ENCODE assay signal across 3 cellular contexts in the genomic region with DNA sequence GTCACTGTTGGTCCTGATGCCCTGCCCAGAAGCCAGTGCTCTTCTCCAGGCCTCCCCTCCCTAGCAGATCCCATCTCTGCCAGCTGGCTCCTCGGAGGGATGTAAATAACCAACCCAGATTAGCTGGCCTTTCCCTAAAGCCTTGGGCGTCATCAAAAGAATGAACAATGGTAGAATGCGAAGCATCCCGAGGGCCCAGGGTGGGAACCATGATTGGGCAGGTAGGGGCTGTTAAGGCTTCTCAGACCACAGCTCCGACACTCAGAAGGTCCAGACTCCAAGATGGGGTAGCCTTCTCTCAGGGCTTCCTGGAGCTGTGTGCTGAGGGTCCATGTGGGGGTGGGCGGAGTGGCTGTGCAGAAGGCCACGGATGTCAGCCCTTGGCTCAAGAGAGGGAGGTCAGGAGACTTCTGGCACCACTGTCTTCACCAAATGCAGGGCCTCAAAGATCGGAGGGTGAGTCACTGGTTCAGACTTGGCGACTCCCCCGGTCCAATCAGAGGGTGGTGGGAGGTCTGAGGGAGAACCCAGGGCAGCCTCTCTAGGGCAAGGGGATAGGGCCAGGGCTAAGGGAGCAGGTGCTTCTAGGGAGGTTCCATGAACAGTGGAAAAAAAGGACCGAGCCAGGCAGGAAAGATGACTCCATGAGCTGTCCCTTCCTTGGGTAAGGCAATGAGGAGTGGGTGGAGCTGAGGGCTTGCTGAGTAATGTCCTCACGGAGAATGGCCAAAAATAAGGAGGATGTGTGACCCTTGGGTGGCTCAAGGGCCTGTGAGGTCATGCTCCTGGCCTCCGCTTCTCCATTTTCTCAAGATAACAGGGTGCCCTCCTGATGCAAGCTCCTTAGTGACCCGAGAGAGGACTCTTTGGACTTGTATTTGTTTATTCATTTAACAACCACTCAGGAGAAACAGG.
TF ChIP-seq lines count a peak whose summit lies in the region.

No MANE protein-coding gene starts in this region.

TF ChIP-seq in A549, 52 proteins besides CTCF, POLR2A, EP300 and RAD21 (continued from another document):
- TF ChIP-seq, protein P1, sequence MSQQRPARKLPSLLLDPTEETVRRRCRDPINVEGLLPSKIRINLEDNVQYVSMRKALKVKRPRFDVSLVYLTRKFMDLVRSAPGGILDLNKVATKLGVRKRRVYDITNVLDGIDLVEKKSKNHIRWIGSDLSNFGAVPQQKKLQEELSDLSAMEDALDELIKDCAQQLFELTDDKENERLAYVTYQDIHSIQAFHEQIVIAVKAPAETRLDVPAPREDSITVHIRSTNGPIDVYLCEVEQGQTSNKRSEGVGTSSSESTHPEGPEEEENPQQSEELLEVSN (IDR thresholded peaks at IDR 0.05; ENCODE audit: borderline replicate concordance, low read depth), result 0 out of 2 replicates have a peak, but pooled peaks have one; percentile 48
- TF ChIP-seq NR3C1 (IDR thresholded peaks at IDR 0.05) (no peak), KDM1A (IDR thresholded peaks at IDR 0.05; ENCODE audit: low read depth) (no peak), FOSL2 (IDR thresholded peaks at IDR 0.05) (no peak), FOSL2 (CRISPR knock-in tag; IDR thresholded peaks at IDR 0.05) (peak; percentile 52)
- TF ChIP-seq, protein P2, sequence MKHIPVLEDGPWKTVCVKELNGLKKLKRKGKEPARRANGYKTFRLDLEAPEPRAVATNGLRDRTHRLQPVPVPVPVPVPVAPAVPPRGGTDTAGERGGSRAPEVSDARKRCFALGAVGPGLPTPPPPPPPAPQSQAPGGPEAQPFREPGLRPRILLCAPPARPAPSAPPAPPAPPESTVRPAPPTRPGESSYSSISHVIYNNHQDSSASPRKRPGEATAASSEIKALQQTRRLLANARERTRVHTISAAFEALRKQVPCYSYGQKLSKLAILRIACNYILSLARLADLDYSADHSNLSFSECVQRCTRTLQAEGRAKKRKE (CRISPR knock-in tag; IDR thresholded peaks at IDR 0.05; ENCODE audit: low read depth), result peak; percentile 41; the same call in 1 of the 2 replicates

TF ChIP-seq in HEK293, 187 proteins besides CTCF, POLR2A, EP300 and RAD21:
- TF ChIP-seq, protein P3, sequence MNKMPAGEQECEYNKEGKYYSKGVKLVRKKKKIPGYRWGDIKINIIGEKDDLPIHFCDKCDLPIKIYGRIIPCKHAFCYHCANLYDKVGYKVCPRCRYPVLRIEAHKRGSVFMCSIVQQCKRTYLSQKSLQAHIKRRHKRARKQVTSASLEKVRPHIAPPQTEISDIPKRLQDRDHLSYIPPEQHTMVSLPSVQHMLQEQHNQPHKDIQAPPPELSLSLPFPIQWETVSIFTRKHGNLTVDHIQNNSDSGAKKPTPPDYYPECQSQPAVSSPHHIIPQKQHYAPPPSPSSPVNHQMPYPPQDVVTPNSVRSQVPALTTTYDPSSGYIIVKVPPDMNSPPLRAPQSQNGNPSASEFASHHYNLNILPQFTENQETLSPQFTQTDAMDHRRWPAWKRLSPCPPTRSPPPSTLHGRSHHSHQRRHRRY (tag by site-specific recombination; IDR thresholded peaks at IDR 0.05), result no peak
- 0 out of 2 replicates have a peak, but pooled peaks have one; percentile 23 for TF ChIP-seq ZFHX2 (tag by site-specific recombination; conservative IDR thresholded peaks at IDR 0.05)
- 0 out of 2 replicates have a peak, but pooled peaks have one; percentile 24 for TF ChIP-seq EGR2 (tag by site-specific recombination; IDR thresholded peaks at IDR 0.05; ENCODE audit: low read depth)
- no peak for TF ChIP-seq ZNF366 (tag by site-specific recombination; conservative IDR thresholded peaks at IDR 0.05)

TF ChIP-seq in K562, 482 proteins besides CTCF, POLR2A, EP300 and RAD21 (continued from another document and continues in another):
- TF ChIP-seq BCL6 (CRISPR knock-in tag; IDR thresholded peaks at IDR 0.05) (peak; percentile 74), CCNT2 (IDR thresholded peaks at IDR 0.05; ENCODE audit: borderline replicate concordance, extremely low read depth, insufficient read length, low read depth, low read length) (peak; percentile 52), NBN (IDR thresholded peaks at IDR 0.05; ENCODE audit: low read depth) (peak; percentile 24; the same call in 1 of the 2 replicates), POLR2G (IDR thresholded peaks at IDR 0.05; ENCODE audit: low read depth, low read length) (peak; percentile 41; the same call in 1 of the 2 replicates), PTTG1 (tag; IDR thresholded peaks at IDR 0.05; ENCODE audit: low read depth) (peak; percentile 77), NFIX (CRISPR knock-in tag; IDR thresholded peaks at IDR 0.05; ENCODE audit: low read depth) (no peak), MAZ (CRISPR knock-in tag; conservative IDR thresholded peaks at IDR 0.05 in 1 of 2, IDR thresholded peaks at IDR 0.05 in 1 of 2) (peak; percentile 27 to 57; a peak in 1 of 4 replicates), NFYB (IDR thresholded peaks at IDR 0.05; ENCODE audit: extremely low read depth, insufficient read length) (peak; percentile 55), HDAC1 (IDR thresholded peaks at IDR 0.05) (0 out of 4 replicates have a peak, but pooled peaks of 1 of the 2 experiments have one; percentile 37), CCAR2 (IDR thresholded peaks at IDR 0.05; ENCODE audit: low read depth, low read length) (no peak), TEAD1 (CRISPR knock-in tag; IDR thresholded peaks at IDR 0.05) (peak in 1 of 2 experiments; percentile 82; a peak in 2 of 4 replicates), PTRF (tag; IDR thresholded peaks at IDR 0.05) (peak; percentile 69; the same call in 1 of the 2 replicates), STAG1 (CRISPR knock-in tag; IDR thresholded peaks at IDR 0.05; ENCODE audit: borderline replicate concordance) (no peak), KLF6 (CRISPR knock-in tag; IDR thresholded peaks at IDR 0.05; ENCODE audit: borderline replicate concordance) (peak; percentile 89; the same call in 1 of the 2 replicates), SP1 (CRISPR knock-in tag; IDR thresholded peaks at IDR 0.05) (peak; percentile 52), TOE1 (IDR thresholded peaks at IDR 0.05; ENCODE audit: borderline replicate concordance) (peak; percentile 52; the same call in 1 of the 2 replicates), TOE1 (CRISPR knock-in tag; IDR thresholded peaks at IDR 0.05; ENCODE audit: borderline replicate concordance, low read depth) (no peak), YBX1 (IDR thresholded peaks at IDR 0.05) (no peak), ZNF79 (CRISPR knock-in tag; IDR thresholded peaks at IDR 0.05; ENCODE audit: low read depth) (peak; percentile 75; the same call in 1 of the 2 replicates), NEUROD1 (IDR thresholded peaks at IDR 0.05; ENCODE audit: borderline replicate concordance, low read depth, low read length, partially characterized antibody) (peak; percentile 63), TCF3 (CRISPR knock-in tag; IDR thresholded peaks at IDR 0.05) (peak; percentile 31; the same call in 1 of the 2 replicates), SMC3 (conservative IDR thresholded peaks at IDR 0.05; ENCODE audit: insufficient read depth, low read depth, low read length) (no peak), MYC (IDR thresholded peaks at IDR 0.05; ENCODE audit: low read depth, low read length) (peak; percentile 41), MYC (CRISPR knock-in tag; IDR thresholded peaks at IDR 0.05; ENCODE audit: borderline replicate concordance, low read depth) (peak; percentile 12; the same call in 1 of the 2 replicates)
- TF ChIP-seq, protein P4, sequence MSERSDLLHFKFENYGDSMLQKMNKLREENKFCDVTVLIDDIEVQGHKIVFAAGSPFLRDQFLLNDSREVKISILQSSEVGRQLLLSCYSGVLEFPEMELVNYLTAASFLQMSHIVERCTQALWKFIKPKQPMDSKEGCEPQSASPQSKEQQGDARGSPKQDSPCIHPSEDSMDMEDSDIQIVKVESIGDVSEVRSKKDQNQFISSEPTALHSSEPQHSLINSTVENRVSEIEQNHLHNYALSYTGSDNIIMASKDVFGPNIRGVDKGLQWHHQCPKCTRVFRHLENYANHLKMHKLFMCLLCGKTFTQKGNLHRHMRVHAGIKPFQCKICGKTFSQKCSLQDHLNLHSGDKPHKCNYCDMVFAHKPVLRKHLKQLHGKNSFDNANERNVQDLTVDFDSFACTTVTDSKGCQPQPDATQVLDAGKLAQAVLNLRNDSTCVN (CRISPR knock-in tag; IDR thresholded peaks at IDR 0.05), result no peak
- TF ChIP-seq, protein P5, sequence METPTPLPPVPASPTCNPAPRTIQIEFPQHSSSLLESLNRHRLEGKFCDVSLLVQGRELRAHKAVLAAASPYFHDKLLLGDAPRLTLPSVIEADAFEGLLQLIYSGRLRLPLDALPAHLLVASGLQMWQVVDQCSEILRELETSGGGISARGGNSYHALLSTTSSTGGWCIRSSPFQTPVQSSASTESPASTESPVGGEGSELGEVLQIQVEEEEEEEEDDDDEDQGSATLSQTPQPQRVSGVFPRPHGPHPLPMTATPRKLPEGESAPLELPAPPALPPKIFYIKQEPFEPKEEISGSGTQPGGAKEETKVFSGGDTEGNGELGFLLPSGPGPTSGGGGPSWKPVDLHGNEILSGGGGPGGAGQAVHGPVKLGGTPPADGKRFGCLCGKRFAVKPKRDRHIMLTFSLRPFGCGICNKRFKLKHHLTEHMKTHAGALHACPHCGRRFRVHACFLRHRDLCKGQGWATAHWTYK (CRISPR knock-in tag; IDR thresholded peaks at IDR 0.05), result peak; percentile 69; the same call in 1 of the 2 replicates
- TF ChIP-seq, protein P6, sequence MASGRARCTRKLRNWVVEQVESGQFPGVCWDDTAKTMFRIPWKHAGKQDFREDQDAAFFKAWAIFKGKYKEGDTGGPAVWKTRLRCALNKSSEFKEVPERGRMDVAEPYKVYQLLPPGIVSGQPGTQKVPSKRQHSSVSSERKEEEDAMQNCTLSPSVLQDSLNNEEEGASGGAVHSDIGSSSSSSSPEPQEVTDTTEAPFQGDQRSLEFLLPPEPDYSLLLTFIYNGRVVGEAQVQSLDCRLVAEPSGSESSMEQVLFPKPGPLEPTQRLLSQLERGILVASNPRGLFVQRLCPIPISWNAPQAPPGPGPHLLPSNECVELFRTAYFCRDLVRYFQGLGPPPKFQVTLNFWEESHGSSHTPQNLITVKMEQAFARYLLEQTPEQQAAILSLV (tag; IDR thresholded peaks at IDR 0.05), result 0 out of 2 replicates have a peak, but pooled peaks have one; percentile 24
- TF ChIP-seq, protein P7, sequence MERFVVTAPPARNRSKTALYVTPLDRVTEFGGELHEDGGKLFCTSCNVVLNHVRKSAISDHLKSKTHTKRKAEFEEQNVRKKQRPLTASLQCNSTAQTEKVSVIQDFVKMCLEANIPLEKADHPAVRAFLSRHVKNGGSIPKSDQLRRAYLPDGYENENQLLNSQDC (CRISPR knock-in tag; IDR thresholded peaks at IDR 0.05), result no peak
- TF ChIP-seq, protein P8, sequence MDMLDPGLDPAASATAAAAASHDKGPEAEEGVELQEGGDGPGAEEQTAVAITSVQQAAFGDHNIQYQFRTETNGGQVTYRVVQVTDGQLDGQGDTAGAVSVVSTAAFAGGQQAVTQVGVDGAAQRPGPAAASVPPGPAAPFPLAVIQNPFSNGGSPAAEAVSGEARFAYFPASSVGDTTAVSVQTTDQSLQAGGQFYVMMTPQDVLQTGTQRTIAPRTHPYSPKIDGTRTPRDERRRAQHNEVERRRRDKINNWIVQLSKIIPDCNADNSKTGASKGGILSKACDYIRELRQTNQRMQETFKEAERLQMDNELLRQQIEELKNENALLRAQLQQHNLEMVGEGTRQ (CRISPR knock-in tag; IDR thresholded peaks at IDR 0.05), result no peak
- TF ChIP-seq, protein P9, sequence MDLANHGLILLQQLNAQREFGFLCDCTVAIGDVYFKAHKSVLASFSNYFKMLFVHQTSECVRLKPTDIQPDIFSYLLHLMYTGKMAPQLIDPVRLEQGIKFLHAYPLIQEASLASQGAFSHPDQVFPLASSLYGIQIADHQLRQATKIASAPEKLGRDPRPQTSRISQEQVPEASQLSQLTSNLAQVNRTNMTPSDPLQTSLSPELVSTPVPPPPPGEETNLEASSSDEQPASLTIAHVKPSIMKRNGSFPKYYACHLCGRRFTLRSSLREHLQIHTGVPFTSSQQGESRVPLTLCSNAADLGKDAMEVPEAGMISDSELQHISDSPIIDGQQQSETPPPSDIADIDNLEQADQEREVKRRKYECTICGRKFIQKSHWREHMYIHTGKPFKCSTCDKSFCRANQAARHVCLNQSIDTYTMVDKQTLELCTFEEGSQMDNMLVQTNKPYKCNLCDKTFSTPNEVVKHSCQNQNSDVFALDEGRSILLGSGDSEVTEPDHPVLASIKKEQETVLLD (IDR thresholded peaks at IDR 0.05), result no peak; the same call in 1 of the 2 replicates
- TF ChIP-seq, protein P10, sequence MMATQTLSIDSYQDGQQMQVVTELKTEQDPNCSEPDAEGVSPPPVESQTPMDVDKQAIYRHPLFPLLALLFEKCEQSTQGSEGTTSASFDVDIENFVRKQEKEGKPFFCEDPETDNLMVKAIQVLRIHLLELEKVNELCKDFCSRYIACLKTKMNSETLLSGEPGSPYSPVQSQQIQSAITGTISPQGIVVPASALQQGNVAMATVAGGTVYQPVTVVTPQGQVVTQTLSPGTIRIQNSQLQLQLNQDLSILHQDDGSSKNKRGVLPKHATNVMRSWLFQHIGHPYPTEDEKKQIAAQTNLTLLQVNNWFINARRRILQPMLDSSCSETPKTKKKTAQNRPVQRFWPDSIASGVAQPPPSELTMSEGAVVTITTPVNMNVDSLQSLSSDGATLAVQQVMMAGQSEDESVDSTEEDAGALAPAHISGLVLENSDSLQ (IDR thresholded peaks at IDR 0.05), result peak; percentile 29; the same call in 1 of the 2 replicates
- TF ChIP-seq, protein P11, sequence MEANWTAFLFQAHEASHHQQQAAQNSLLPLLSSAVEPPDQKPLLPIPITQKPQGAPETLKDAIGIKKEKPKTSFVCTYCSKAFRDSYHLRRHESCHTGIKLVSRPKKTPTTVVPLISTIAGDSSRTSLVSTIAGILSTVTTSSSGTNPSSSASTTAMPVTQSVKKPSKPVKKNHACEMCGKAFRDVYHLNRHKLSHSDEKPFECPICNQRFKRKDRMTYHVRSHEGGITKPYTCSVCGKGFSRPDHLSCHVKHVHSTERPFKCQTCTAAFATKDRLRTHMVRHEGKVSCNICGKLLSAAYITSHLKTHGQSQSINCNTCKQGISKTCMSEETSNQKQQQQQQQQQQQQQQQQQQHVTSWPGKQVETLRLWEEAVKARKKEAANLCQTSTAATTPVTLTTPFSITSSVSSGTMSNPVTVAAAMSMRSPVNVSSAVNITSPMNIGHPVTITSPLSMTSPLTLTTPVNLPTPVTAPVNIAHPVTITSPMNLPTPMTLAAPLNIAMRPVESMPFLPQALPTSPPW (CRISPR knock-in tag; IDR thresholded peaks at IDR 0.05), result peak; percentile 55
- TF ChIP-seq, protein P12, sequence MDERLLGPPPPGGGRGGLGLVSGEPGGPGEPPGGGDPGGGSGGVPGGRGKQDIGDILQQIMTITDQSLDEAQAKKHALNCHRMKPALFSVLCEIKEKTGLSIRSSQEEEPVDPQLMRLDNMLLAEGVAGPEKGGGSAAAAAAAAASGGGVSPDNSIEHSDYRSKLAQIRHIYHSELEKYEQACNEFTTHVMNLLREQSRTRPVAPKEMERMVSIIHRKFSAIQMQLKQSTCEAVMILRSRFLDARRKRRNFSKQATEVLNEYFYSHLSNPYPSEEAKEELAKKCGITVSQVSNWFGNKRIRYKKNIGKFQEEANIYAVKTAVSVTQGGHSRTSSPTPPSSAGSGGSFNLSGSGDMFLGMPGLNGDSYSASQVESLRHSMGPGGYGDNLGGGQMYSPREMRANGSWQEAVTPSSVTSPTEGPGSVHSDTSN (CRISPR knock-in tag; IDR thresholded peaks at IDR 0.05; ENCODE audit: low read depth), result no peak
- TF ChIP-seq, protein P12 (tag; conservative IDR thresholded peaks at IDR 0.05; ENCODE audit: low read depth), result peak; percentile 34
